10 cellular contexts compared by ENCODE assay signal in the genomic region with DNA sequence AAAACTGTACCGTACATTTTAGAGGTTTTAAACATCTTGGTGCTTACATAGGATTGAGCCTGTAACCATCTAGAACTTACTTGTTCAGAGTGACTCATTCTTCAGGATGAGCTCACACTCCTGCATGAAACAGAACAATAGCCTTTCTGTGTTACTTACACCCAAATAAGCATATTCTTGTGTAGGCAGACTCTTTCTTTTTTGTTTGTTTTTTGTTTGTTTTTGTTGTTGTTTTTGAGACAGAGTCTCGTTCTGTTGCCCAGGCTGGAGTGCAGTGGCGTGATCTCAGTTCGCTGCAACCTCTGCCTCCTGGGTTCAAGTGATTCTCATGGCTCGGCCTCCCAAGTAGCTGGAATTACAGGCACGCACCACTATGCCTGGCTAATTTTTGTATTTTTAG. TPM values are rescaled to one million over a fixed set of nuclear protein-coding genes. Genes with fewer than 3 reads are reported as not detected.
DNase-seq lines count a peak whose midpoint lies in the region; ATAC-seq, FAIRE-seq and TF ChIP-seq lines count a peak whose summit lies in the region.
"Had no signal": no experiment of that assay in that cellular context is flagged by ENCODE, and none has a peak within 500 bp of the region (broad histone marks: within the 10 kb centered on the region; RNA-seq: fewer than 3 reads in every experiment).

No MANE protein-coding gene starts in this region.

- H3K4me1 Mint-ChIP-seq in CD14-positive monocyte: peaks cover 35% of the 10 kb centered on the region

- intact Hi-C loops in endothelial cell of umbilical vein (cut with micrococcal nuclease): no loop called here
- intact Hi-C loops in CD14-positive monocyte (cut with micrococcal nuclease): no loop called here
- intact Hi-C loops in spleen (cut with DNase I; ENCODE audit: low total_unique reads): no loop called here

- 85 to 95% (median 91%) methylated on average over 6 of the region's 6 CpGs for WGBS in spleen, 5 donors

- H3K9me1 ChIP-seq in endothelial cell of umbilical vein (replicated peaks; ENCODE audit: control insufficient read depth, extremely low read depth, insufficient read depth, low read length): no peaks in the 10 kb centered on the region

- CTCF ChIA-PET in RWPE1 (lab: Yijun Ruan, JAX) (interaction anchor here (0.7 kb wide), 1 partner anchor 45 kb away, joined by 5 read pairs; no protein-coding TSS in a partner anchor), endothelial cell of umbilical vein (lab: Charles Lee) (interaction anchor here (0.7 to 3.8 kb wide), 11 partner anchors 9 to 169 kb away, joined by 3 to 33 read pairs (median 4); no protein-coding TSS in a partner anchor)

- H3K4me3 Mint-ChIP-seq in CD14-positive monocyte: no peak overlapping the region

- H3K9me3 ChIP-seq in endothelial cell of umbilical vein (replicated peaks; ENCODE audit: control insufficient read depth, insufficient read depth, low read length) (no peaks in the 10 kb centered on the region), spleen (no peaks in the 10 kb centered on the region)

- BruUV-seq in endothelial cell of umbilical vein (replicated peaks; lab: Mats Ljungman, UMichigan): no TSS peak

- H3K9ac ChIP-seq in endothelial cell of umbilical vein (replicated peaks; ENCODE audit: extremely low read depth, insufficient read depth, low read length): no peak overlapping the region

- peak overlapping the region; percentile 26 for H3K4me2 ChIP-seq in endothelial cell of umbilical vein (ENCODE audit: insufficient read depth, low read length)

- H3K36me3 Mint-ChIP-seq in CD14-positive monocyte: no peaks in the 10 kb centered on the region

- peaks cover 0 to 7% (median 2%) of the 10 kb centered on the region in 3 donors for H3K27me3 Mint-ChIP-seq in CD14-positive monocyte (ENCODE audit: low read depth in 3 of 3)

- H3K27me3 ChIP-seq in endothelial cell of umbilical vein (ENCODE audit: control insufficient read depth in 2 of 2, insufficient read depth in 2 of 2, low read length in 2 of 2) (no peaks in the 10 kb centered on the region), spleen (replicated peaks in 1 of 7) (no peaks in the 10 kb centered on the region)

- TF ChIP-seq POLR2A in endothelial cell of umbilical vein (IDR thresholded peaks at IDR 0.05; ENCODE audit: low read depth, low read length): no peak
- TF ChIP-seq POLR2A in spleen (IDR thresholded peaks at IDR 0.05): no peak

- POLR2A ChIA-PET in RWPE1 (lab: Yijun Ruan, JAX; ENCODE audit: low non-redundant PET) (no interaction called here), endothelial cell of umbilical vein (lab: Charles Lee) (interaction anchor here (0.7 kb wide), 1 partner anchor 63 kb away, joined by 3 read pairs; no protein-coding TSS in a partner anchor)

- dilution Hi-C loops in endothelial cell of umbilical vein (cut with MboI; ENCODE audit: extremely low pct_ligation_motif_present, low sequenced_read_pairs): no loop called here

- H3K36me3 ChIP-seq in endothelial cell of umbilical vein (ENCODE audit: control insufficient read depth in 2 of 2, extremely low read depth in 1 of 2, insufficient read depth in 2 of 2, low read length in 2 of 2) (no peaks in the 10 kb centered on the region), spleen (no peaks in the 10 kb centered on the region)

- H3K4me1 ChIP-seq in endothelial cell of umbilical vein (ENCODE audit: control insufficient read depth, extremely low read depth, insufficient read depth, low read length): peaks cover 15% of the 10 kb centered on the region
- peaks cover 9 to 64% (median 38%) of the 10 kb centered on the region in 6 donors for H3K4me1 ChIP-seq in spleen

- H3K27ac ChIP-seq in RWPE1 (peak overlapping the region; percentile 52), endothelial cell of umbilical vein (ENCODE audit: insufficient read depth, low read depth, low read length) (peak overlapping the region; percentile 54), spleen (peak overlapping the region in 1 of 8 donors; percentile 78)

- DNase-seq in GM04503 (ENCODE audit: low read depth) (peak; percentile 33), RWPE1 (ENCODE audit: low spot score) (peak; percentile 88), endothelial cell of umbilical vein (ENCODE audit: low read depth, low spot score) (peak; percentile 76), pulmonary artery endothelial cell (ENCODE audit: low read depth, low spot score) (peak; percentile 54), CD14-positive monocyte (ENCODE audit: low spot score) (no peak), spleen (no peak), occipital lobe (lab: John Stamatoyannopoulos, UW) (no peak)

- H2AFZ ChIP-seq in endothelial cell of umbilical vein (ENCODE audit: low read depth, low read length): peak overlapping the region; percentile 54

- no peaks in the 10 kb centered on the region for H4K20me1 ChIP-seq in endothelial cell of umbilical vein (replicated peaks; ENCODE audit: control insufficient read depth, extremely low read depth, insufficient read depth, low read length)

- H3K27ac Mint-ChIP-seq in CD14-positive monocyte: no peak overlapping the region

- FAIRE-seq in endothelial cell of umbilical vein (lab: Jason Lieb, UNC): peak; percentile 92

- H3K4me3 ChIP-seq in endothelial cell of umbilical vein (replicated peaks in 1 of 3; ENCODE audit: insufficient read depth in 1 of 3, low read depth in 1 of 3, low read length in 3 of 3): no peak overlapping the region
- H3K4me3 ChIP-seq in spleen: no peak overlapping the region
- H3K4me3 ChIP-seq: lung had no signal

- H3K79me2 ChIP-seq in endothelial cell of umbilical vein (ENCODE audit: control insufficient read depth, insufficient read depth, low read length): no peaks in the 10 kb centered on the region

- ATAC-seq in HG03097 (IDR thresholded peaks at IDR 0.05; ENCODE audit: low FRiP score, unreplicated experiment): no peak

- TF ChIP-seq CTCF in RWPE1 (conservative IDR thresholded peaks at IDR 0.05; ENCODE audit: low read depth) (no peak), endothelial cell of umbilical vein (IDR thresholded peaks at IDR 0.05; ENCODE audit: extremely low read depth in 1 of 2, insufficient read depth in 1 of 2, low read depth in 1 of 2, low read length in 2 of 2) (no peak), CD14-positive monocyte (IDR thresholded peaks at IDR 0.05) (no peak), spleen (IDR thresholded peaks at IDR 0.05 in 8 of 11, conservative IDR thresholded peaks at IDR 0.05 in 3 of 11) (no peak)

- H3K9me3 Mint-ChIP-seq in CD14-positive monocyte: peaks cover 0 to 7% (median 3%) of the 10 kb centered on the region in 7 donors

TF ChIP-seq in endothelial cell of umbilical vein, 7 proteins besides CTCF, POLR2A, EP300 and RAD21:
- TF ChIP-seq MAX (IDR thresholded peaks at IDR 0.05; ENCODE audit: insufficient read depth, insufficient read length): no peak
- TF ChIP-seq EZH2 (IDR thresholded peaks at IDR 0.05; ENCODE audit: borderline replicate concordance, low read depth, low read length, severe bottlenecking): no peak
- TF ChIP-seq POLR2AphosphoS5 (IDR thresholded peaks at IDR 0.05; ENCODE audit: insufficient read depth, low read depth, low read length): no peak
- peak; percentile 94 for TF ChIP-seq JUN (IDR thresholded peaks at IDR 0.05; ENCODE audit: borderline replicate concordance, insufficient read depth, insufficient read length, low read depth)
- peak; percentile 88 for TF ChIP-seq FOS (IDR thresholded peaks at IDR 0.05; ENCODE audit: borderline replicate concordance, insufficient read depth, low read length)
- no peak for TF ChIP-seq MYC (IDR thresholded peaks at IDR 0.05; ENCODE audit: low read depth, low read length)
- no peak for TF ChIP-seq GATA2 (IDR thresholded peaks at IDR 0.05; ENCODE audit: insufficient read depth, insufficient read length, low read depth, low read length)

RNA-seq across cellular contexts. Expression of gene CA6, which starts 3.8 kb away (rescaled TPM):
- total RNA-seq in endothelial cell of umbilical vein (not detected in 2 replicates), pulmonary artery endothelial cell (not detected in 2 replicates), spleen (1 to 10 TPM in 1 of 7 donors, not detected in 6; 1.5 TPM), occipital lobe (not detected)
- polyA plus RNA-seq in endothelial cell of umbilical vein (not detected in 2 replicates), CD14-positive monocyte (not detected), spleen (under 1 TPM; 0.11 to 0.16 (median 0.11) TPM)
- not detected in 2 replicates for polyA plus RNA-seq in endothelial cell of umbilical vein (2011; cell fraction: cytosol; rRNA removed)
- not detected in 2 replicates for polyA plus RNA-seq in endothelial cell of umbilical vein (2011; cell fraction: nucleus; rRNA removed)
- not detected in 2 replicates for polyA plus RNA-seq in endothelial cell of umbilical vein (2012)
- not detected in 2 replicates for polyA minus RNA-seq in endothelial cell of umbilical vein
- polyA minus RNA-seq in endothelial cell of umbilical vein (2011; cell fraction: cytosol; rRNA and poly(A)+ RNA removed): not detected
- not detected in 2 replicates for polyA minus RNA-seq in endothelial cell of umbilical vein (2011; cell fraction: nucleus; rRNA and poly(A)+ RNA removed)
- total RNA-seq: cardiac septum, lung had no signal

Comparison
In these comparisons a context has a peak if more than half of its experiments do, and no peak if none do; other contexts are left out.
1. DNase-seq: peak in GM04503 (single experiment), RWPE1 (single experiment), endothelial cell of umbilical vein (single experiment) and pulmonary artery endothelial cell (single experiment); none in CD14-positive monocyte (single experiment), spleen (single experiment) and occipital lobe (single experiment).